ENCODE assay signal across 14 cellular contexts in genomic region chr4:8227771-8228318, GRCh38. TPM values are rescaled to one million over a fixed set of nuclear protein-coding genes. Genes with fewer than 3 reads are reported as not detected.
DNase-seq lines count a peak whose midpoint lies in the region; ATAC-seq and TF ChIP-seq lines count a peak whose summit lies in the region.
"Had no signal": no experiment of that assay in that cellular context is flagged by ENCODE, and none has a peak within 500 bp of the region (broad histone marks: within the 10 kb centered on the region; RNA-seq: fewer than 3 reads in every experiment).

No MANE protein-coding gene starts in this region.

- no TSS peak for BruUV-seq in A673 (replicated peaks; lab: Mats Ljungman, UMichigan)

- H2AFZ ChIP-seq in Loucy (ENCODE audit: low read length), result no peak overlapping the region

- no peak for TF ChIP-seq CTCF in A673 (conservative IDR thresholded peaks at IDR 0.05; ENCODE audit: low read depth, low read length)
- no peak for TF ChIP-seq CTCF in Loucy (conservative IDR thresholded peaks at IDR 0.05; ENCODE audit: low read length)

- peak overlapping the region in 3 of 10 donors; percentile 13 to 71 (median 48) for H3K4me3 Mint-ChIP-seq in naive thymus-derived CD4-positive, alpha-beta T cell

- H3K4me2 ChIP-seq in Loucy (ENCODE audit: low read depth, low read length, poor library complexity, severe bottlenecking), result peak overlapping the region; percentile 75

- POLR2A ChIA-PET in A673 (lab: Charles Lee; ENCODE audit: low non-redundant PET), result no interaction called here
- POLR2A ChIA-PET in naive thymus-derived CD4-positive, alpha-beta T cell (lab: Charles Lee), result no interaction called here

- H3K9me3 ChIP-seq in A673 (ENCODE audit: low read depth, low read length, poor library complexity, severe bottlenecking) (no peaks in the 10 kb centered on the region), Loucy (ENCODE audit: insufficient read depth, low read depth, low read length) (no peaks in the 10 kb centered on the region)
- no peaks in the 10 kb centered on the region for H3K9me3 ChIP-seq in naive thymus-derived CD4-positive, alpha-beta T cell (ENCODE audit: control insufficient read depth in 2 of 3, low read length in 3 of 3)
- H3K9me3 ChIP-seq: colonic mucosa, heart left ventricle, tibial artery had no signal

- H3K4me3 ChIP-seq in A673 (ENCODE audit: low read depth, low read length, poor library complexity, severe bottlenecking), result no peak overlapping the region
- no peak overlapping the region for H3K4me3 ChIP-seq in Loucy (ENCODE audit: low read length, poor library complexity, severe bottlenecking)
- no peak overlapping the region for H3K4me3 ChIP-seq in naive thymus-derived CD4-positive, alpha-beta T cell (ENCODE audit: low read length)
- H3K4me3 ChIP-seq: colonic mucosa, heart left ventricle, SK-N-MC, tibial artery had no signal

- peaks cover 16 to 50% (median 28%) of the 10 kb centered on the region in 7 donors for H3K4me1 Mint-ChIP-seq in naive thymus-derived CD4-positive, alpha-beta T cell

- CTCF ChIA-PET in A673 (lab: Charles Lee), result no interaction called here
- CTCF ChIA-PET in naive thymus-derived CD4-positive, alpha-beta T cell (lab: Charles Lee), result no interaction called here

- ATAC-seq in naive thymus-derived CD4-positive, alpha-beta T cell, result no peak
- ATAC-seq in activated CD4-positive, CD25-positive, alpha-beta regulatory T cell treated with anti-CD3 and anti-CD28 coated beads, Interleukin-2, amount 50 U/mL, for 24 hours, result no peak

- H3K79me2 ChIP-seq in Loucy (ENCODE audit: insufficient read depth, low read length), result no peaks in the 10 kb centered on the region

- H4K20me1 ChIP-seq in Loucy (ENCODE audit: insufficient read depth, low read length, poor library complexity, severe bottlenecking), result no peaks in the 10 kb centered on the region

- no peaks in the 10 kb centered on the region for H3K9me3 Mint-ChIP-seq in naive thymus-derived CD4-positive, alpha-beta T cell

- H3K27me3 Mint-ChIP-seq in naive thymus-derived CD4-positive, alpha-beta T cell, result no peaks in the 10 kb centered on the region

- H3K4me1 ChIP-seq in A673 (ENCODE audit: insufficient read depth, low read length, poor library complexity, severe bottlenecking) (peaks cover 21% of the 10 kb centered on the region), Loucy (ENCODE audit: insufficient read depth, low read length, poor library complexity, severe bottlenecking) (peaks cover 16% of the 10 kb centered on the region)
- H3K4me1 ChIP-seq in naive thymus-derived CD4-positive, alpha-beta T cell (ENCODE audit: control insufficient read depth in 2 of 2, insufficient read depth in 2 of 2, low read length in 2 of 2), result peaks cover 20 to 56% of the 10 kb centered on the region in 2 donors

- DNase-seq in A673 (ENCODE audit: low spot score) (no peak), NK-92 (lab: John Stamatoyannopoulos, UW; ENCODE audit: unreplicated experiment) (no peak), UCSD-AML1 (lab: John Stamatoyannopoulos, UW; ENCODE audit: unreplicated experiment) (no peak)
- DNase-seq in naive thymus-derived CD4-positive, alpha-beta T cell, result no peak
- DNase-seq in central memory CD4-positive, alpha-beta T cell, result no peak
- DNase-seq: NK-92 treated with Interleukin-12 subunit alpha and Interleukin-12 subunit beta, amount 100 ng/mL, for 24 hours had no signal

- H3K27ac ChIP-seq in A673 (ENCODE audit: low read depth, low read length, poor library complexity, severe bottlenecking) (peak overlapping the region; percentile 48), cingulate gyrus (ENCODE audit: low read depth, low read length) (peak overlapping the region; percentile 47)
- peak overlapping the region; percentile 55 for H3K27ac ChIP-seq in naive thymus-derived CD4-positive, alpha-beta T cell (ENCODE audit: low read depth, low read length)
- H3K27ac ChIP-seq: SK-N-MC, tibial artery had no signal

- intact Hi-C loops in A673 (cut with micrococcal nuclease; ENCODE audit: unreplicated experiment), result no loop called here
- intact Hi-C loops in naive thymus-derived CD4-positive, alpha-beta T cell (cut with micrococcal nuclease), result loop anchor here (2.0 kb wide), 2 partner anchors 27 to 69 kb away; partner anchors contain the start of gene ABLIM2 (in 1 of the 2)

- peaks cover 0 to 27% (median 11%) of the 10 kb centered on the region in 5 donors for H3K36me3 Mint-ChIP-seq in naive thymus-derived CD4-positive, alpha-beta T cell

- H3K27ac Mint-ChIP-seq in naive thymus-derived CD4-positive, alpha-beta T cell, result no peak overlapping the region

- no peaks in the 10 kb centered on the region for H3K27me3 ChIP-seq in A673 (replicated peaks; ENCODE audit: insufficient read depth, low read depth, low read length, poor library complexity)
- H3K27me3 ChIP-seq in Loucy (ENCODE audit: insufficient read depth, low read length, poor library complexity, severe bottlenecking), result no peaks in the 10 kb centered on the region
- no peaks in the 10 kb centered on the region for H3K27me3 ChIP-seq in naive thymus-derived CD4-positive, alpha-beta T cell (ENCODE audit: control insufficient read depth in 2 of 2, insufficient read depth in 2 of 2, low read length in 2 of 2)
- H3K27me3 ChIP-seq: colonic mucosa, heart left ventricle, tibial artery had no signal

- no peaks in the 10 kb centered on the region for H3K9me2 ChIP-seq in Loucy (replicated peaks; ENCODE audit: low read depth, low read length)

- H3K36me3 ChIP-seq in A673 (ENCODE audit: insufficient read depth, low read length, poor library complexity, severe bottlenecking), result no peaks in the 10 kb centered on the region
- H3K36me3 ChIP-seq in Loucy (ENCODE audit: insufficient read depth, low read length), result peaks cover 22% of the 10 kb centered on the region; the same call in 1 of the 2 replicates
- H3K36me3 ChIP-seq in naive thymus-derived CD4-positive, alpha-beta T cell (ENCODE audit: control insufficient read depth in 2 of 3, insufficient read depth in 3 of 3, low read length in 3 of 3), result peaks cover 0 to 45% (median 6%) of the 10 kb centered on the region in 3 experiments
- H3K36me3 ChIP-seq: colonic mucosa had no signal

- no peak overlapping the region for H3K9ac ChIP-seq in Loucy (ENCODE audit: low read depth, low read length, poor library complexity, severe bottlenecking)

- no peaks in the 10 kb centered on the region for H3F3A ChIP-seq in Loucy (ENCODE audit: low read depth)

RNA-seq across cellular contexts. Expression of gene SH3TC1, which starts 28.8 kb away (rescaled TPM):
- 0.71 and 2.7 TPM in 2 replicates for total RNA-seq in A673 (2021)
- total RNA-seq in naive thymus-derived CD4-positive, alpha-beta T cell, result 100 to 1,000 TPM in 1 of 5 experiments, 10 to 100 TPM in 4; 33.8 to 120 (median 41.2) TPM
- polyA plus RNA-seq in naive thymus-derived CD4-positive, alpha-beta T cell, result 10 to 100 TPM in 1 of 2 donors, 1 to 10 TPM in 1; 6.5 to 12.1 TPM

RNA-seq across cellular contexts. Expression of gene HTRA3, which starts 41.7 kb away (rescaled TPM):
- 0.64 and 1.4 TPM in 2 replicates for total RNA-seq in A673 (2021)
- total RNA-seq in naive thymus-derived CD4-positive, alpha-beta T cell, result not detected
- polyA plus RNA-seq in naive thymus-derived CD4-positive, alpha-beta T cell, result not detected
- total RNA-seq: activated CD8-positive, alpha-beta memory T cell treated with anti-CD3 and anti-CD28 coated beads for 36 hours had no signal
